Comparison of ENCODE assay signal across 8 cellular contexts in genomic region chr10:59991661-59992060, GRCh38.
DNase-seq lines count a peak whose midpoint lies in the region; ATAC-seq and TF ChIP-seq lines count a peak whose summit lies in the region.

No MANE protein-coding gene starts in this region.

- no peak overlapping the region for H3K27ac Mint-ChIP-seq in CD4-positive, CD25-positive, alpha-beta regulatory T cell
- H3K27ac Mint-ChIP-seq in GM23338, result peak overlapping the region; percentile 7
- H3K27ac Mint-ChIP-seq in activated T-helper 17 cell treated with anti-CD3 and anti-CD28 coated beads, Interleukin-2, amount 50 U/mL, for 72 hours, result peak overlapping the region; percentile 34

- peak; percentile 42 to 43 for ATAC-seq in CD4-positive, CD25-positive, alpha-beta regulatory T cell (ENCODE audit: low read depth in 2 of 2)
- ATAC-seq in GM23338 (peak; percentile 87), HG03039 (IDR thresholded peaks at IDR 0.05; ENCODE audit: unreplicated experiment) (no peak), left lobe of liver (no peak), GM18867 (IDR thresholded peaks at IDR 0.05; ENCODE audit: unreplicated experiment) (no peak)
- peak; percentile 71 for ATAC-seq in activated T-helper 17 cell treated with anti-CD3 and anti-CD28 coated beads, Interleukin-2, amount 50 U/mL, for 72 hours (replicated peaks)

- H3K4me2 ChIP-seq in GM23338, result peak overlapping the region; percentile 53

- H3K9me3 ChIP-seq in CD4-positive, CD25-positive, alpha-beta regulatory T cell (ENCODE audit: control insufficient read depth in 2 of 2, low read length in 2 of 2), result no peaks in the 10 kb centered on the region

- H4K20me1 ChIP-seq in GM23338 (replicated peaks; ENCODE audit: insufficient read depth), result no peaks in the 10 kb centered on the region

- no peaks in the 10 kb centered on the region for H3K4me1 ChIP-seq in CD4-positive, CD25-positive, alpha-beta regulatory T cell (ENCODE audit: control insufficient read depth, insufficient read depth, low read length, poor library complexity, severe bottlenecking)
- peaks cover 17% of the 10 kb centered on the region for H3K4me1 ChIP-seq in GM23338 (ENCODE audit: insufficient read depth)

- peak in 1 of 3 donors; percentile 44 for DNase-seq in CD4-positive, CD25-positive, alpha-beta regulatory T cell
- DNase-seq in GM23338 (ENCODE audit: low spot score) (peak; percentile 76), NCI-H187 treated with DMSO at 0.1 percent for 48 hours (lab: John Stamatoyannopoulos, UW) (peak; percentile 81), kidney tubule cell (ENCODE audit: low spot score) (peak; percentile 98), left lobe of liver (ENCODE audit: low spot score) (no peak)

- H3K9me2 ChIP-seq in GM23338 (ENCODE audit: insufficient read depth), result no peaks in the 10 kb centered on the region

- no peaks in the 10 kb centered on the region for H3K79me2 ChIP-seq in GM23338 (replicated peaks; ENCODE audit: insufficient read depth)

- no peaks in the 10 kb centered on the region for H3F3A ChIP-seq in GM23338 (replicated peaks; ENCODE audit: low read depth)

- H3K36me3 Mint-ChIP-seq in CD4-positive, CD25-positive, alpha-beta regulatory T cell, result no peaks in the 10 kb centered on the region
- H3K36me3 Mint-ChIP-seq in GM23338 (ENCODE audit: low read depth), result 0 out of 3 replicates have a peak, but pooled peaks cover 6% of the 10 kb centered on the region
- no peaks in the 10 kb centered on the region for H3K36me3 Mint-ChIP-seq in activated T-helper 17 cell treated with anti-CD3 and anti-CD28 coated beads, Interleukin-2, amount 50 U/mL, for 72 hours (ENCODE audit: low read depth)

- H3K27me3 Mint-ChIP-seq in CD4-positive, CD25-positive, alpha-beta regulatory T cell, result peaks cover 16% of the 10 kb centered on the region
- no peaks in the 10 kb centered on the region for H3K27me3 Mint-ChIP-seq in GM23338 (ENCODE audit: insufficient read depth, low read depth, poor library complexity)
- H3K27me3 Mint-ChIP-seq in activated T-helper 17 cell treated with anti-CD3 and anti-CD28 coated beads, Interleukin-2, amount 50 U/mL, for 72 hours, result peaks cover 38% of the 10 kb centered on the region

- H2AFZ ChIP-seq in GM23338, result no peak overlapping the region

- H3K27ac ChIP-seq in CD4-positive, CD25-positive, alpha-beta regulatory T cell (ENCODE audit: insufficient read depth, low read length, poor library complexity, severe bottlenecking), result no peak overlapping the region
- H3K27ac ChIP-seq in GM23338 (ENCODE audit: low read depth), result no peak overlapping the region

- no peak overlapping the region for H3K4me3 Mint-ChIP-seq in CD4-positive, CD25-positive, alpha-beta regulatory T cell
- H3K4me3 Mint-ChIP-seq in GM23338, result peak overlapping the region; percentile 4; the same call in 1 of the 3 replicates
- peak overlapping the region; percentile 7 for H3K4me3 Mint-ChIP-seq in activated T-helper 17 cell treated with anti-CD3 and anti-CD28 coated beads, Interleukin-2, amount 50 U/mL, for 72 hours

- no peaks in the 10 kb centered on the region for H3K36me3 ChIP-seq in CD4-positive, CD25-positive, alpha-beta regulatory T cell (ENCODE audit: control insufficient read depth, insufficient read depth, low read length)
- no peaks in the 10 kb centered on the region for H3K36me3 ChIP-seq in GM23338 (ENCODE audit: insufficient read depth)

- peaks cover 0 to 7% (median 2%) of the 10 kb centered on the region in 4 donors for H3K4me1 Mint-ChIP-seq in CD4-positive, CD25-positive, alpha-beta regulatory T cell
- H3K4me1 Mint-ChIP-seq in GM23338, result peaks cover 9% of the 10 kb centered on the region
- H3K4me1 Mint-ChIP-seq in activated T-helper 17 cell treated with anti-CD3 and anti-CD28 coated beads, Interleukin-2, amount 50 U/mL, for 72 hours, result peaks cover 7% of the 10 kb centered on the region

- peaks cover 4% of the 10 kb centered on the region for H3K27me3 ChIP-seq in CD4-positive, CD25-positive, alpha-beta regulatory T cell (ENCODE audit: control insufficient read depth, insufficient read depth, low read length)
- H3K27me3 ChIP-seq in GM23338 (ENCODE audit: insufficient read depth), result no peaks in the 10 kb centered on the region

- TF ChIP-seq CTCF in GM23338 (conservative IDR thresholded peaks at IDR 0.05; ENCODE audit: low read depth in 2 of 2), result no peak

- peaks cover 0 to 6% (median 0%) of the 10 kb centered on the region in 7 donors for H3K9me3 Mint-ChIP-seq in CD4-positive, CD25-positive, alpha-beta regulatory T cell
- peaks cover 13% of the 10 kb centered on the region; the same call in 2 of the 3 replicates for H3K9me3 Mint-ChIP-seq in GM23338
- no peaks in the 10 kb centered on the region for H3K9me3 Mint-ChIP-seq in activated T-helper 17 cell treated with anti-CD3 and anti-CD28 coated beads, Interleukin-2, amount 50 U/mL, for 72 hours

- no peak overlapping the region for H3K4me3 ChIP-seq in CD4-positive, CD25-positive, alpha-beta regulatory T cell (ENCODE audit: low read depth, low read length)
- no peak overlapping the region for H3K4me3 ChIP-seq in GM23338

TF ChIP-seq in GM23338, 12 proteins besides CTCF, POLR2A, EP300 and RAD21:
- TF ChIP-seq JUNB (IDR thresholded peaks at IDR 0.05; ENCODE audit: unreplicated experiment) (no peak), ZNF462 (CRISPR knock-in tag; IDR thresholded peaks at IDR 0.05) (no peak), EZH2phosphoT487 (IDR thresholded peaks at IDR 0.05; ENCODE audit: unreplicated experiment) (no peak), NANOG (IDR thresholded peaks at IDR 0.05; ENCODE audit: borderline replicate concordance) (no peak)

Comparison
In these comparisons a context has a peak if more than half of its experiments do, and no peak if none do; other contexts are left out.
1. ATAC-seq: peak in CD4-positive, CD25-positive, alpha-beta regulatory T cell (2 of 2), GM23338 (single experiment) and activated T-helper 17 cell treated with anti-CD3 and anti-CD28 coated beads, Interleukin-2, amount 50 U/mL, for 72 hours (single experiment); none in HG03039 (single experiment), left lobe of liver (single experiment) and GM18867 (single experiment).
2. H3K27ac Mint-ChIP-seq: peak in GM23338 (single experiment) and activated T-helper 17 cell treated with anti-CD3 and anti-CD28 coated beads, Interleukin-2, amount 50 U/mL, for 72 hours (single experiment); none in CD4-positive, CD25-positive, alpha-beta regulatory T cell (0 of 3).
3. H3K4me3 Mint-ChIP-seq: peak in GM23338 (single experiment) and activated T-helper 17 cell treated with anti-CD3 and anti-CD28 coated beads, Interleukin-2, amount 50 U/mL, for 72 hours (single experiment); none in CD4-positive, CD25-positive, alpha-beta regulatory T cell (0 of 4).